1 cellular context compared by ENCODE assay signal in the genomic region with DNA sequence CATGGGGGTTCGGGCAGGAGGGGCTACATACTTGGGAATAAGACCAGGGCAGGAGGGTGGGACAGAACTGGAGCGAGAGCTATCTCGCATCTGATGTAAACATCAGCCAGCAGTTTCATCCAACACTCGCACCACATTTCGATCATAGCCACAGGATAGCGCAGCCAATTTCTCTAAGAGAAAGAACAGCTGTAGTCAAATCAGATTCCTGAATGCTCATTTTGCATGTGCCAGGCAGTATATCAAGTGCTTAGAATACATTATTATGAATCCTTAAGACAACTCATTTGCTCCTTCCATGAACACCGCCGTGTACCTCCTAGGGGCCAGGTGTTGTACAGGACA.
TF ChIP-seq lines count a peak whose summit lies in the region.

No MANE protein-coding gene starts in this region.

TF ChIP-seq in SK-N-SH treated with all-trans-retinoic acid at 6 μM for 48 hours, 23 proteins besides CTCF, POLR2A, EP300 and RAD21 (continued from another document):
- TF ChIP-seq, protein P1, sequence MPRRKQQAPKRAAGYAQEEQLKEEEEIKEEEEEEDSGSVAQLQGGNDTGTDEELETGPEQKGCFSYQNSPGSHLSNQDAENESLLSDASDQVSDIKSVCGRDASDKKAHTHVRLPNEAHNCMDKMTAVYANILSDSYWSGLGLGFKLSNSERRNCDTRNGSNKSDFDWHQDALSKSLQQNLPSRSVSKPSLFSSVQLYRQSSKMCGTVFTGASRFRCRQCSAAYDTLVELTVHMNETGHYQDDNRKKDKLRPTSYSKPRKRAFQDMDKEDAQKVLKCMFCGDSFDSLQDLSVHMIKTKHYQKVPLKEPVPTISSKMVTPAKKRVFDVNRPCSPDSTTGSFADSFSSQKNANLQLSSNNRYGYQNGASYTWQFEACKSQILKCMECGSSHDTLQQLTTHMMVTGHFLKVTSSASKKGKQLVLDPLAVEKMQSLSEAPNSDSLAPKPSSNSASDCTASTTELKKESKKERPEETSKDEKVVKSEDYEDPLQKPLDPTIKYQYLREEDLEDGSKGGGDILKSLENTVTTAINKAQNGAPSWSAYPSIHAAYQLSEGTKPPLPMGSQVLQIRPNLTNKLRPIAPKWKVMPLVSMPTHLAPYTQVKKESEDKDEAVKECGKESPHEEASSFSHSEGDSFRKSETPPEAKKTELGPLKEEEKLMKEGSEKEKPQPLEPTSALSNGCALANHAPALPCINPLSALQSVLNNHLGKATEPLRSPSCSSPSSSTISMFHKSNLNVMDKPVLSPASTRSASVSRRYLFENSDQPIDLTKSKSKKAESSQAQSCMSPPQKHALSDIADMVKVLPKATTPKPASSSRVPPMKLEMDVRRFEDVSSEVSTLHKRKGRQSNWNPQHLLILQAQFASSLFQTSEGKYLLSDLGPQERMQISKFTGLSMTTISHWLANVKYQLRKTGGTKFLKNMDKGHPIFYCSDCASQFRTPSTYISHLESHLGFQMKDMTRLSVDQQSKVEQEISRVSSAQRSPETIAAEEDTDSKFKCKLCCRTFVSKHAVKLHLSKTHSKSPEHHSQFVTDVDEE (CRISPR knock-in tag; IDR thresholded peaks at IDR 0.05): no peak
- no peak for TF ChIP-seq ZNF565 (CRISPR knock-in tag; conservative IDR thresholded peaks at IDR 0.05; ENCODE audit: low read depth)
- TF ChIP-seq, protein P2, sequence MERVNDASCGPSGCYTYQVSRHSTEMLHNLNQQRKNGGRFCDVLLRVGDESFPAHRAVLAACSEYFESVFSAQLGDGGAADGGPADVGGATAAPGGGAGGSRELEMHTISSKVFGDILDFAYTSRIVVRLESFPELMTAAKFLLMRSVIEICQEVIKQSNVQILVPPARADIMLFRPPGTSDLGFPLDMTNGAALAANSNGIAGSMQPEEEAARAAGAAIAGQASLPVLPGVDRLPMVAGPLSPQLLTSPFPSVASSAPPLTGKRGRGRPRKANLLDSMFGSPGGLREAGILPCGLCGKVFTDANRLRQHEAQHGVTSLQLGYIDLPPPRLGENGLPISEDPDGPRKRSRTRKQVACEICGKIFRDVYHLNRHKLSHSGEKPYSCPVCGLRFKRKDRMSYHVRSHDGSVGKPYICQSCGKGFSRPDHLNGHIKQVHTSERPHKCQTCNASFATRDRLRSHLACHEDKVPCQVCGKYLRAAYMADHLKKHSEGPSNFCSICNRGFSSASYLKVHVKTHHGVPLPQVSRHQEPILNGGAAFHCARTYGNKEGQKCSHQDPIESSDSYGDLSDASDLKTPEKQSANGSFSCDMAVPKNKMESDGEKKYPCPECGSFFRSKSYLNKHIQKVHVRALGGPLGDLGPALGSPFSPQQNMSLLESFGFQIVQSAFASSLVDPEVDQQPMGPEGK (CRISPR knock-in tag; IDR thresholded peaks at IDR 0.05; ENCODE audit: borderline replicate concordance): no peak
- no peak for TF ChIP-seq ISL1 (CRISPR knock-in tag; IDR thresholded peaks at IDR 0.05)
- TF ChIP-seq ZC3H10 (CRISPR knock-in tag; IDR thresholded peaks at IDR 0.05): no peak
- TF ChIP-seq, protein P3, sequence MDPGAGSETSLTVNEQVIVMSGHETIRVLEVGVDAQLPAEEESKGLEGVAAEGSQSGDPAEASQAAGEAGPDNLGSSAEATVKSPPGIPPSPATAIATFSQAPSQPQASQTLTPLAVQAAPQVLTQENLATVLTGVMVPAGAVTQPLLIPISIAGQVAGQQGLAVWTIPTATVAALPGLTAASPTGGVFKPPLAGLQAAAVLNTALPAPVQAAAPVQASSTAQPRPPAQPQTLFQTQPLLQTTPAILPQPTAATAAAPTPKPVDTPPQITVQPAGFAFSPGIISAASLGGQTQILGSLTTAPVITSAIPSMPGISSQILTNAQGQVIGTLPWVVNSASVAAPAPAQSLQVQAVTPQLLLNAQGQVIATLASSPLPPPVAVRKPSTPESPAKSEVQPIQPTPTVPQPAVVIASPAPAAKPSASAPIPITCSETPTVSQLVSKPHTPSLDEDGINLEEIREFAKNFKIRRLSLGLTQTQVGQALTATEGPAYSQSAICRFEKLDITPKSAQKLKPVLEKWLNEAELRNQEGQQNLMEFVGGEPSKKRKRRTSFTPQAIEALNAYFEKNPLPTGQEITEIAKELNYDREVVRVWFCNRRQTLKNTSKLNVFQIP (CRISPR knock-in tag; IDR thresholded peaks at IDR 0.05; ENCODE audit: borderline replicate concordance, low read depth): no peak
- no peak for TF ChIP-seq PPARA (CRISPR knock-in tag; IDR thresholded peaks at IDR 0.05; ENCODE audit: borderline replicate concordance)
- TF ChIP-seq OSR1 (CRISPR knock-in tag; IDR thresholded peaks at IDR 0.05): no peak
- TF ChIP-seq CSDC2 (CRISPR knock-in tag; IDR thresholded peaks at IDR 0.05): no peak
- no peak for TF ChIP-seq GLIS3 (CRISPR knock-in tag; IDR thresholded peaks at IDR 0.05)
- no peak for TF ChIP-seq ZNF8 (CRISPR knock-in tag; IDR thresholded peaks at IDR 0.05)
- TF ChIP-seq TOX (CRISPR knock-in tag; IDR thresholded peaks at IDR 0.05; ENCODE audit: borderline replicate concordance): no peak
- TF ChIP-seq ARNTL (CRISPR knock-in tag; IDR thresholded peaks at IDR 0.05; ENCODE audit: borderline replicate concordance, low read depth): no peak
- TF ChIP-seq, protein P4, sequence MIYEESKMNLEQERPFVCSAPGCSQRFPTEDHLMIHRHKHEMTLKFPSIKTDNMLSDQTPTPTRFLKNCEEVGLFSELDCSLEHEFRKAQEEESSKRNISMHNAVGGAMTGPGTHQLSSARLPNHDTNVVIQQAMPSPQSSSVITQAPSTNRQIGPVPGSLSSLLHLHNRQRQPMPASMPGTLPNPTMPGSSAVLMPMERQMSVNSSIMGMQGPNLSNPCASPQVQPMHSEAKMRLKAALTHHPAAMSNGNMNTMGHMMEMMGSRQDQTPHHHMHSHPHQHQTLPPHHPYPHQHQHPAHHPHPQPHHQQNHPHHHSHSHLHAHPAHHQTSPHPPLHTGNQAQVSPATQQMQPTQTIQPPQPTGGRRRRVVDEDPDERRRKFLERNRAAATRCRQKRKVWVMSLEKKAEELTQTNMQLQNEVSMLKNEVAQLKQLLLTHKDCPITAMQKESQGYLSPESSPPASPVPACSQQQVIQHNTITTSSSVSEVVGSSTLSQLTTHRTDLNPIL (CRISPR knock-in tag; IDR thresholded peaks at IDR 0.05; ENCODE audit: low read depth): no peak
